Comparison of ENCODE assay signal across 21 cellular contexts in the genomic region with DNA sequence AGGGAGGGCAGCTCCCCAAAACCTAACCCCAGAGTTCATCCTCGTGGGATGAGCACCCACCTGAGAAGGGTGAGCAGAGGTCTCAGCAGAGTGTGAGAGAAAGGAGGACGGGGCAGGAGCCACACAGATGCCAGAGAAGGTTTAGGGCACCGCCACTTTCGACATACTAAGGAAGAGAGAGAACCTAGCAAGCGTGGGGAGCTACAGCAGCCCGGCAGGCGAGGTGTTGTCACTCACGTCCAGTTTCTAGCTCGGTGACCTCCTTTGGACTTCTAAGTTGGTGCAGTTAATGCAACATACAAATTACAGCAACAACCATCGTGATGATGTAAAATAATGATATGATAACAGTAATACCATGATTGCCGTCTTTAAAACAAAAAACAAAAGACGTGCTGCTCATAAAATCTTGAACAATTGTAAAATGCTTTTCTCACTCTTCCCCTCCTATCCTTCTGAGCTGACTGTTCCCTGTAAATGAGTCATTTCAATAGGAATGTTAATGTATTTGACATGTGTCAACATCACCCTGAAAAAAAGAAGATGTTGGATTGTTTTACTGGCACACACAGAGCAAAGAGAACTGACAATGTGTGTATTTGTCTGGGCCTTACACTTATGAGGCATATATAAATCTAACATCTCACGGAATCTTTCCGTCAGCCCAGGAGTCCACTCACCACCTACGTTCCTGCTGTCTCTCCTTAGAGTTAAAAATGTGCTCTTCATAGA.
DNase-seq lines count a peak whose midpoint lies in the region; ATAC-seq, FAIRE-seq and TF ChIP-seq lines count a peak whose summit lies in the region.
"Had no signal": no experiment of that assay in that cellular context is flagged by ENCODE, and none has a peak within 500 bp of the region (broad histone marks: within the 10 kb centered on the region; RNA-seq: fewer than 3 reads in every experiment).

No MANE protein-coding gene starts in this region.

- no peaks in the 10 kb centered on the region for H3K36me3 ChIP-seq in psoas muscle (ENCODE audit: insufficient read depth in 1 of 2, low read depth in 1 of 2)
- H3K36me3 ChIP-seq: BLaER1 treated with 17β-estradiol and CSF1 and Interleukin-3, amounts not matched to agents 10 nM and 100 nM; cardiac muscle cell; Peyer's patch; thyroid gland had no signal

- H3K4me3 Mint-ChIP-seq in activated CD4-positive, alpha-beta T cell treated with anti-CD3 and anti-CD28 coated beads, Interleukin-2, amount 10 ng/mL, durations not matched to agents 24 days and 14 days, result no peak overlapping the region
- H3K4me3 Mint-ChIP-seq: activated CD4-positive, alpha-beta memory T cell treated with anti-CD3 and anti-CD28 coated beads for 36 hours; activated naive CD8-positive, alpha-beta T cell had no signal

- no peaks in the 10 kb centered on the region for H3K27me3 ChIP-seq in psoas muscle (ENCODE audit: insufficient read depth in 3 of 3, low read length in 2 of 3)
- H3K27me3 ChIP-seq: BLaER1 treated with 17β-estradiol and CSF1 and Interleukin-3, amounts not matched to agents 10 nM and 100 nM; cardiac muscle cell; Peyer's patch; thyroid gland had no signal

- H3K27me3 Mint-ChIP-seq in activated CD4-positive, alpha-beta T cell treated with anti-CD3 and anti-CD28 coated beads, Interleukin-2, amount 10 ng/mL, durations not matched to agents 24 days and 14 days, result peaks cover 3% of the 10 kb centered on the region

- no peak for TF ChIP-seq CTCF in astrocyte of the spinal cord (IDR thresholded peaks at IDR 0.05; ENCODE audit: low read depth, low read length)
- no peak for TF ChIP-seq CTCF in psoas muscle (IDR thresholded peaks at IDR 0.05)

- DNase-seq in activated CD4-positive, alpha-beta T cell treated with anti-CD3 and anti-CD28 coated beads, Interleukin-2, amount 10 ng/mL, durations not matched to agents 24 days and 14 days, result no peak
- no peak for DNase-seq in activated CD4-positive, alpha-beta T cell treated with anti-CD3 and anti-CD28 coated beads for 1 hour
- DNase-seq in astrocyte of the spinal cord (ENCODE audit: low read depth, low spot score) (peak; percentile 20), left colon (no peak), RPMI8226 (no peak), H54 (ENCODE audit: insufficient read length, low spot score) (no peak), psoas muscle (no peak)
- DNase-seq: activated T-cell treated with anti-CD3 and anti-CD28 coated beads, Interleukin-2, amount 50 U/mL, for 1 hour; DMS79 treated with DMSO at 0.1 percent for 48 hours; midbrain; NCI-H2171; NCI-H774; Peyer's patch; thyroid gland had no signal

- H3K4me1 Mint-ChIP-seq in activated CD4-positive, alpha-beta T cell treated with anti-CD3 and anti-CD28 coated beads, Interleukin-2, amount 10 ng/mL, durations not matched to agents 24 days and 14 days, result peaks cover 26% of the 10 kb centered on the region

- in situ Hi-C loops in astrocyte of the spinal cord (cut with HindIII; ENCODE audit: low sequenced_read_pairs), result no loop called here

- no peak overlapping the region for H3K4me3 ChIP-seq in astrocyte of the spinal cord (ENCODE audit: low read depth, low read length)
- H3K4me3 ChIP-seq in psoas muscle, result no peak overlapping the region
- H3K4me3 ChIP-seq: BLaER1 treated with 17β-estradiol and CSF1 and Interleukin-3, amounts not matched to agents 10 nM and 100 nM; cardiac muscle cell; Peyer's patch; thyroid gland had no signal

- no peak for FAIRE-seq in H54 (lab: Jason Lieb, UNC)
- FAIRE-seq: A204.1 had no signal

- no peaks in the 10 kb centered on the region for H3K4me1 ChIP-seq in psoas muscle
- H3K4me1 ChIP-seq: thyroid gland had no signal

- H3K9me3 Mint-ChIP-seq in activated CD4-positive, alpha-beta T cell treated with anti-CD3 and anti-CD28 coated beads, Interleukin-2, amount 10 ng/mL, durations not matched to agents 24 days and 14 days, result peaks cover 8% of the 10 kb centered on the region
- H3K9me3 Mint-ChIP-seq: activated CD4-positive, alpha-beta memory T cell treated with anti-CD3 and anti-CD28 coated beads for 36 hours had no signal

- H3K9me3 ChIP-seq in psoas muscle, result no peaks in the 10 kb centered on the region
- H3K9me3 ChIP-seq: Peyer's patch, thyroid gland had no signal

- H3K27ac Mint-ChIP-seq in activated CD4-positive, alpha-beta T cell treated with anti-CD3 and anti-CD28 coated beads, Interleukin-2, amount 10 ng/mL, durations not matched to agents 24 days and 14 days, result peak overlapping the region; percentile 4
- H3K27ac Mint-ChIP-seq: activated naive CD8-positive, alpha-beta T cell had no signal

- H3K36me3 Mint-ChIP-seq in activated CD4-positive, alpha-beta T cell treated with anti-CD3 and anti-CD28 coated beads, Interleukin-2, amount 10 ng/mL, durations not matched to agents 24 days and 14 days (ENCODE audit: low read depth), result peaks cover 2% of the 10 kb centered on the region
- H3K36me3 Mint-ChIP-seq: activated naive CD8-positive, alpha-beta T cell had no signal

- intact Hi-C loops in activated CD4-positive, alpha-beta T cell treated with anti-CD3 and anti-CD28 coated beads, Interleukin-2, amount 10 ng/mL, durations not matched to agents 24 days and 14 days (cut with micrococcal nuclease), result loop anchor here (5.0 to 10.0 kb wide), 2 partner anchors 84 to 984 kb away; no protein-coding TSS in a partner anchor
- intact Hi-C loops in left colon (cut with DNase I, micrococcal nuclease), result no loop called here
- intact Hi-C loops in psoas muscle (cut with DNase I), result no loop called here

- no peak overlapping the region for H3K27ac ChIP-seq in psoas muscle
- H3K27ac ChIP-seq: BLaER1 treated with 17β-estradiol and CSF1 and Interleukin-3, amounts not matched to agents 10 nM and 100 nM; cardiac muscle cell; Peyer's patch; thyroid gland had no signal

- peak; percentile 22 for ATAC-seq in left colon
- ATAC-seq in HG03439 (IDR thresholded peaks at IDR 0.05; ENCODE audit: unreplicated experiment), result no peak
- ATAC-seq in psoas muscle, result no peak
- ATAC-seq: HCT116 had no signal

- 82 to 90% (median 89%) methylated on average over 15 of the region's 15 CpGs for WGBS in psoas muscle, 3 donors

- no peak for TF ChIP-seq POLR2A in H54 (IDR thresholded peaks at IDR 0.05; ENCODE audit: low read depth, low read length)
